ENCODE assay signal across 19 cellular contexts in genomic region chr9:99187311-99187710, GRCh38.
"Had no signal": no experiment of that assay in that cellular context is flagged by ENCODE, and none has a peak within 500 bp of the region (broad histone marks: within the 10 kb centered on the region; RNA-seq: fewer than 3 reads in every experiment).

No MANE protein-coding gene starts in this region.

- H3K4me3 ChIP-seq: body of pancreas, coronary artery, esophagus squamous epithelium, hepatocyte, tibial artery had no signal

- H3K4me3 Mint-ChIP-seq: activated CD4-positive, alpha-beta T cell treated with anti-CD3 and anti-CD28 coated beads, Interleukin-2, amount 10 ng/mL, durations not matched to agents 24 days and 14 days; activated CD8-positive, alpha-beta T cell treated with anti-CD3 and anti-CD28 coated beads, Interleukin-2, amount 10 ng/mL, durations not matched to agents 7 days and 5 days; activated naive CD8-positive, alpha-beta T cell; natural killer cell; WTC11 had no signal

- H3K36me3 Mint-ChIP-seq: activated naive CD8-positive, alpha-beta T cell; natural killer cell; WTC11 had no signal

- H3K9me3 Mint-ChIP-seq: activated CD4-positive, alpha-beta T cell treated with anti-CD3 and anti-CD28 coated beads, Interleukin-2, amount 10 ng/mL, durations not matched to agents 24 days and 14 days; natural killer cell; WTC11 had no signal

- H3K4me2 ChIP-seq: hepatocyte had no signal

- H3K79me2 ChIP-seq: hepatocyte had no signal

- H3K27me3 Mint-ChIP-seq: activated naive CD8-positive, alpha-beta T cell had no signal

- H3K36me3 ChIP-seq: esophagus squamous epithelium, neutrophil, tibial artery had no signal

- ATAC-seq: activated CD8-positive, alpha-beta T cell treated with anti-CD3 and anti-CD28 coated beads, Interleukin-2, amount 10 ng/mL, durations not matched to agents 7 days and 5 days; body of pancreas; left ventricle myocardium superior; natural killer cell; WTC11 had no signal

- H3K27ac ChIP-seq: body of pancreas, coronary artery, esophagus squamous epithelium, hepatocyte, neutrophil, tibial artery had no signal

- H3K27ac Mint-ChIP-seq: activated CD4-positive, alpha-beta T cell treated with anti-CD3 and anti-CD28 coated beads, Interleukin-2, amount 10 ng/mL, durations not matched to agents 24 days and 14 days; activated CD8-positive, alpha-beta T cell treated with anti-CD3 and anti-CD28 coated beads, Interleukin-2, amount 10 ng/mL, durations not matched to agents 7 days and 5 days; activated naive CD8-positive, alpha-beta T cell; natural killer cell; WTC11 had no signal

- H3K9me3 ChIP-seq: body of pancreas, esophagus squamous epithelium, neutrophil, tibial artery had no signal

- H2AFZ ChIP-seq: hepatocyte had no signal

- H3K27me3 ChIP-seq: body of pancreas had no signal

- DNase-seq: activated CD4-positive, alpha-beta T cell treated with anti-CD3 and anti-CD28 coated beads, Interleukin-2, amount 10 ng/mL, durations not matched to agents 24 days and 14 days; activated CD8-positive, alpha-beta memory T cell treated with anti-CD3 and anti-CD28 coated beads, Interleukin-2, amount 50 U/mL, for 4 hours; activated CD8-positive, alpha-beta T cell treated with anti-CD3 and anti-CD28 coated beads, Interleukin-2, amount 10 ng/mL, durations not matched to agents 7 days and 5 days; activated gamma-delta T cell treated with Interleukin-2 at 50 U/mL for 16 hours; amygdala; body of pancreas; caudate nucleus; esophagus squamous epithelium; kidney; left ventricle myocardium superior; mesenchymal stem cell; natural killer cell; stimulated activated naive CD4-positive, alpha-beta T cell; tibial artery had no signal
